23 cellular contexts compared by ENCODE assay signal in genomic region chr15:71685420-71685993, GRCh38.
"Had no signal": no experiment of that assay in that cellular context is flagged by ENCODE, and none has a peak within 500 bp of the region (broad histone marks: within the 10 kb centered on the region; RNA-seq: fewer than 3 reads in every experiment).

No MANE protein-coding gene starts in this region.

- H3K4me3 Mint-ChIP-seq: activated T-cell treated with anti-CD3 and anti-CD28 coated beads, Interleukin-2, amount 50 U/mL, for 24 hours; activated T-helper 17 cell treated with anti-CD3 and anti-CD28 coated beads, Interleukin-2, amount 50 U/mL, for 72 hours; central memory CD8-positive, alpha-beta T cell; naive B cell; neural progenitor cell; stimulated activated naive CD8-positive, alpha-beta T cell treated with anti-CD3 and anti-CD28 coated beads, Interleukin-15, Interleukin-2, amounts not matched to agents 100 ng/mL and 50 ng/mL, for 24 hours; WTC11 had no signal

- H3K36me3 Mint-ChIP-seq: naive B cell, neural progenitor cell had no signal

- H3K27me3 ChIP-seq: adrenal gland, ascending aorta, colonic mucosa, neural progenitor cell, right lobe of liver, thyroid gland had no signal

- H3K4me2 ChIP-seq: neural progenitor cell had no signal

- H3K4me1 Mint-ChIP-seq: activated T-helper 17 cell treated with anti-CD3 and anti-CD28 coated beads, Interleukin-2, amount 50 U/mL, for 72 hours; central memory CD8-positive, alpha-beta T cell; naive B cell had no signal

- H3K9ac ChIP-seq: neural progenitor cell had no signal

- DNase-seq: activated T-cell treated with anti-CD3 and anti-CD28 coated beads, Interleukin-2, amount 50 U/mL, for 24 hours; adrenal gland; colonic mucosa; foreskin fibroblast; kidney; lower lobe of right lung; mesendoderm; naive B cell; posterior cingulate gyrus; right lobe of liver; stimulated activated CD4-positive, alpha-beta T cell treated with anti-CD3 and anti-CD28 coated beads, Interleukin-1b, Interleukin-23, amount 100 ng/mL, for 48 hours; substantia nigra; T-helper 9 cell; thyroid gland had no signal

- ATAC-seq: activated T-helper 17 cell treated with anti-CD3 and anti-CD28 coated beads, Interleukin-2, amount 50 U/mL, for 72 hours; lower lobe of right lung; right lobe of liver; WTC11 had no signal

- H3K27ac Mint-ChIP-seq: activated naive CD4-positive, alpha-beta T cell treated with anti-CD3 and anti-CD28 coated beads, Interleukin-2, amount 50 U/mL, for 72 hours; activated T-cell treated with anti-CD3 and anti-CD28 coated beads, Interleukin-2, amount 50 U/mL, for 24 hours; activated T-helper 17 cell treated with anti-CD3 and anti-CD28 coated beads, Interleukin-2, amount 50 U/mL, for 72 hours; naive B cell; neural progenitor cell; stimulated activated naive CD8-positive, alpha-beta T cell treated with anti-CD3 and anti-CD28 coated beads, Interleukin-15, Interleukin-2, amounts not matched to agents 100 ng/mL and 50 ng/mL, for 24 hours; WTC11 had no signal

- H3K4me3 ChIP-seq: adrenal gland, ascending aorta, colonic mucosa, lower lobe of right lung, neural progenitor cell, right lobe of liver, skin epidermis, thyroid gland had no signal

- H3K4me1 ChIP-seq: adrenal gland, ascending aorta, neural progenitor cell, right lobe of liver, thyroid gland had no signal

- H2AFZ ChIP-seq: neural progenitor cell had no signal

- FAIRE-seq: kidney had no signal

- H3K36me3 ChIP-seq: adrenal gland, ascending aorta, colonic mucosa, lower lobe of right lung, neural progenitor cell, right lobe of liver, thyroid gland had no signal

- H3K27ac ChIP-seq: adrenal gland, ascending aorta, colonic mucosa, epithelial cell of prostate, lower lobe of right lung, neural progenitor cell, right lobe of liver, skin epidermis, thyroid gland had no signal

- H3K9me3 ChIP-seq: adrenal gland, ascending aorta, colonic mucosa, lower lobe of right lung, right lobe of liver, thyroid gland had no signal

- H3K9me3 Mint-ChIP-seq: activated T-cell treated with anti-CD3 and anti-CD28 coated beads, Interleukin-2, amount 50 U/mL, for 24 hours; central memory CD8-positive, alpha-beta T cell; neural progenitor cell; stimulated activated naive CD8-positive, alpha-beta T cell treated with anti-CD3 and anti-CD28 coated beads, Interleukin-15, Interleukin-2, amounts not matched to agents 100 ng/mL and 50 ng/mL, for 24 hours had no signal
